ENCODE assay signal across 13 cellular contexts in genomic region chr11:665707-666281, GRCh38. TPM values are rescaled to one million over a fixed set of nuclear protein-coding genes. Genes with fewer than 3 reads are reported as not detected.
A peak's percentile ranks its signal among the peaks of the same experiment; 100 is the strongest.
DNase-seq lines count a peak whose midpoint lies in the region; ATAC-seq and TF ChIP-seq lines count a peak whose summit lies in the region.
"Had no signal": no experiment of that assay in that cellular context is flagged by ENCODE, and none has a peak within 500 bp of the region (broad histone marks: within the 10 kb centered on the region; RNA-seq: fewer than 3 reads in every experiment).

No MANE protein-coding gene starts in this region.

- no peaks in the 10 kb centered on the region for H3K9me3 ChIP-seq in gastroesophageal sphincter
- H3K9me3 ChIP-seq: BLaER1 treated with 17β-estradiol and CSF1 and Interleukin-3, amounts not matched to agents 10 nM and 100 nM had no signal

- H3K9me3 Mint-ChIP-seq in activated T-helper 17 cell treated with anti-CD3 and anti-CD28 coated beads, Interleukin-2, amount 50 U/mL, for 72 hours = no peaks in the 10 kb centered on the region
- H3K9me3 Mint-ChIP-seq: nephron progenitor cell had no signal

- H3K36me3 Mint-ChIP-seq in activated T-helper 17 cell treated with anti-CD3 and anti-CD28 coated beads, Interleukin-2, amount 50 U/mL, for 72 hours (ENCODE audit: low read depth) = peaks cover 55% of the 10 kb centered on the region

- H3K27ac Mint-ChIP-seq in activated T-helper 17 cell treated with anti-CD3 and anti-CD28 coated beads, Interleukin-2, amount 50 U/mL, for 72 hours = peak overlapping the region; percentile 38

- H3K27me3 Mint-ChIP-seq in activated T-helper 17 cell treated with anti-CD3 and anti-CD28 coated beads, Interleukin-2, amount 50 U/mL, for 72 hours = no peaks in the 10 kb centered on the region

- DNase-seq in BJ (ENCODE audit: low read depth) (peak; percentile 42), renal cortical epithelial cell (ENCODE audit: low read depth) (peak; percentile 55), DMS79 (lab: John Stamatoyannopoulos, UW) (no peak)
- DNase-seq: central memory CD4-positive, alpha-beta T cell; NCI-H510A; nephron progenitor cell had no signal

- no peak for TF ChIP-seq EP300 in gastroesophageal sphincter (IDR thresholded peaks at IDR 0.05)

- H3K4me1 Mint-ChIP-seq in activated T-helper 17 cell treated with anti-CD3 and anti-CD28 coated beads, Interleukin-2, amount 50 U/mL, for 72 hours = no peaks in the 10 kb centered on the region
- H3K4me1 Mint-ChIP-seq: nephron progenitor cell had no signal

- H3K4me3 ChIP-seq in BJ (ENCODE audit: low read depth, low read length) (no peak overlapping the region), gastroesophageal sphincter (no peak overlapping the region)
- H3K4me3 ChIP-seq: BLaER1 treated with 17β-estradiol and CSF1 and Interleukin-3, amounts not matched to agents 10 nM and 100 nM; GM12878 had no signal

- H3K4me1 ChIP-seq in gastroesophageal sphincter = peaks cover 0 to 19% (median 5%) of the 10 kb centered on the region in 3 donors

- POLR2A ChIA-PET in BJ (lab: Charles Lee) = interaction anchor here (0.6 kb wide), 1 partner anchor 57 kb away, joined by 5 read pairs; no protein-coding TSS in a partner anchor

- peak overlapping the region in 3 of 4 donors; percentile 48 to 76 (median 50) for H3K27ac ChIP-seq in gastroesophageal sphincter

- peaks cover 10% of the 10 kb centered on the region for H3K36me3 ChIP-seq in BJ (ENCODE audit: control insufficient read depth, insufficient read depth, low read length)
- peaks cover 0 to 34% of the 10 kb centered on the region in 2 donors for H3K36me3 ChIP-seq in gastroesophageal sphincter

- no peak for TF ChIP-seq CTCF in BJ (IDR thresholded peaks at IDR 0.05; ENCODE audit: insufficient read depth, low read depth, low read length)
- no peak for TF ChIP-seq CTCF in gastroesophageal sphincter (IDR thresholded peaks at IDR 0.05)

- CTCF ChIA-PET in BJ (lab: Yijun Ruan, JAX) = interaction anchor here (1.2 to 2.9 kb wide), 2 partner anchors 57 to 62 kb away, joined by 6 to 18 read pairs; no protein-coding TSS in a partner anchor

- H3K27me3 ChIP-seq in BJ (ENCODE audit: control insufficient read depth, insufficient read depth, low read length) (no peaks in the 10 kb centered on the region), gastroesophageal sphincter (no peaks in the 10 kb centered on the region)
- H3K27me3 ChIP-seq: BLaER1 treated with 17β-estradiol and CSF1 and Interleukin-3, amounts not matched to agents 10 nM and 100 nM had no signal

- no peak for TF ChIP-seq POLR2A in gastroesophageal sphincter (IDR thresholded peaks at IDR 0.05)

- 44 to 75% methylated on average over 1 to 7 of the region's 11 CpGs for WGBS in gastroesophageal sphincter (ENCODE audit: low coverage in 1 of 2), 2 donors

- H3K4me3 Mint-ChIP-seq in activated T-helper 17 cell treated with anti-CD3 and anti-CD28 coated beads, Interleukin-2, amount 50 U/mL, for 72 hours = no peak overlapping the region
- H3K4me3 Mint-ChIP-seq: nephron progenitor cell had no signal

- ATAC-seq in activated T-helper 17 cell treated with anti-CD3 and anti-CD28 coated beads, Interleukin-2, amount 50 U/mL, for 72 hours (replicated peaks) = no peak
- ATAC-seq in gastroesophageal sphincter (peak; percentile 76), HG02571 (IDR thresholded peaks at IDR 0.05; ENCODE audit: unreplicated experiment) (no peak), GM18520 (IDR thresholded peaks at IDR 0.05; ENCODE audit: unreplicated experiment) (no peak), HG02610 (IDR thresholded peaks at IDR 0.05; ENCODE audit: unreplicated experiment) (no peak)
- ATAC-seq: GM12878 had no signal

RNA-seq across cellular contexts. Expression of gene DRD4, which starts 28.7 kb away (rescaled TPM):
- polyA plus RNA-seq in BJ (2011; rRNA removed) = not detected in 2 replicates
- not detected in 2 replicates for polyA minus RNA-seq in BJ (2011; rRNA and poly(A)+ RNA removed)
- 1 to 10 TPM in 1 of 2 donors, under 1 TPM in 1; 0.48 to 3.8 TPM for total RNA-seq in activated T-helper 17 cell treated with anti-CD3 and anti-CD28 coated beads, Interleukin-2, amount 50 U/mL, for 72 hours
- total RNA-seq in gastroesophageal sphincter (under 1 TPM in 1 of 4 donors, not detected in 3; 0.27 TPM), renal cortical epithelial cell (0.10 TPM in 1 of 2 replicates, not detected in the other)
- total RNA-seq: GM12878 had no signal
- polyA plus RNA-seq: GM12878 had no signal

RNA-seq across cellular contexts. Expression of gene DEAF1, which starts 29.2 kb away (rescaled TPM):
- polyA plus RNA-seq in BJ (2011; rRNA removed) = 18.5 and 27.7 TPM in 2 replicates
- polyA minus RNA-seq in BJ (2011; rRNA and poly(A)+ RNA removed) = 16.7 and 26.4 TPM in 2 replicates
- total RNA-seq in activated T-helper 17 cell treated with anti-CD3 and anti-CD28 coated beads, Interleukin-2, amount 50 U/mL, for 72 hours = 10 to 100 TPM; 43.2 to 56.0 TPM
- total RNA-seq in gastroesophageal sphincter (10 to 100 TPM; 19.9 to 45.0 (median 35.0) TPM), renal cortical epithelial cell (27.6 and 62.7 TPM in 2 replicates)

RNA-seq across cellular contexts. Expression of gene TMEM80, which starts 29.8 kb away (rescaled TPM):
- polyA plus RNA-seq in BJ (2011; rRNA removed) = 19.5 and 21.7 TPM in 2 replicates
- polyA minus RNA-seq in BJ (2011; rRNA and poly(A)+ RNA removed) = 4.3 and 9.6 TPM in 2 replicates
- total RNA-seq in activated T-helper 17 cell treated with anti-CD3 and anti-CD28 coated beads, Interleukin-2, amount 50 U/mL, for 72 hours = 10 to 100 TPM; 11.7 to 14.6 TPM
- total RNA-seq in gastroesophageal sphincter (10 to 100 TPM; 35.6 to 65.8 (median 48.6) TPM), renal cortical epithelial cell (3.6 and 7.7 TPM in 2 replicates)

RNA-seq across cellular contexts. Expression of gene SCT, which starts 38.8 kb away (rescaled TPM):
- polyA plus RNA-seq in BJ (2011; rRNA removed) = not detected in 2 replicates
- not detected in 2 replicates for polyA minus RNA-seq in BJ (2011; rRNA and poly(A)+ RNA removed)
- total RNA-seq in activated T-helper 17 cell treated with anti-CD3 and anti-CD28 coated beads, Interleukin-2, amount 50 U/mL, for 72 hours = not detected
- total RNA-seq in gastroesophageal sphincter (not detected), renal cortical epithelial cell (not detected in 2 replicates)
- total RNA-seq: GM12878 had no signal
- polyA plus RNA-seq: GM12878 had no signal

RNA-seq across cellular contexts. Expression of gene EPS8L2, which starts 40.2 kb away (rescaled TPM):
- polyA plus RNA-seq in BJ (2011; rRNA removed) = 27.6 and 44.4 TPM in 2 replicates
- 14.6 and 19.4 TPM in 2 replicates for polyA minus RNA-seq in BJ (2011; rRNA and poly(A)+ RNA removed)
- 10 to 100 TPM; 23.6 to 34.6 TPM for total RNA-seq in activated T-helper 17 cell treated with anti-CD3 and anti-CD28 coated beads, Interleukin-2, amount 50 U/mL, for 72 hours
- 10 to 100 TPM in 3 of 4 donors, 1 to 10 TPM in 1; 9.7 to 33.9 (median 24.0) TPM for total RNA-seq in gastroesophageal sphincter
- total RNA-seq in renal cortical epithelial cell = 235 and 376 TPM in 2 replicates
